ENCODE assay signal across 1 cellular context in the genomic region with DNA sequence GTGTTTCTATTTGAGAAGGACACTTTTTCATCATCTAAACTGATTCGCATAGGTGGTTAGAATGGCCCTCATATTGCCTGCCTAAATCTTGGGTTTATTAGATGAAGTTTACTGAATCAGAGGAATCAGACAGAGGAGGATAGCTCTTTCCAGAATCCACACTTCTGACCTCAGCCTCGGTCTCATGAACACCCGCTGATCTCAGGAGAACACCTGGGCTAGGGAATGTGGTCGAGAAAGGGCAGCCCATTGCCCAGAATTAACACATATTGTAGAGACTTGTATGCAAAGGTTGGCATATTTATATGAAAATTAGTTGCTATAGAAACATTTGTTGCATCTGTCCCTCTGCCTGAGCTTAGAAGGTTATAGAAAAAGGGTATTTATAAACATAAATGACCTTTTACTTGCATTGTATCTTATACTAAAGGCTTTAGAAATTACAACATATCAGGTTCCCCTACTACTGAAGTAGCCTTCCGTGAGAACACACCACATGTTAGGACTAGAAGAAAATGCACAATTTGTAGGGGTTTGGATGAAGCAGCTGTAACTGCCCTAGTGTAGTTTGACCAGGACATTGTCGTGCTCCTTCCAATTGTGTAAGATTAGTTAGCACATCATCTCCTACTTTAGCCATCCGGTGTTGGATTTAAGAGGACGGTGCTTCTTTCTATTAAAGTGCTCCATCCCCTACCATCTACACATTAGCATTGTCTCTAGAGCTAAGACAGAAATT.
TF ChIP-seq lines count a peak whose summit lies in the region.

No MANE protein-coding gene starts in this region.

TF ChIP-seq in WTC11, 78 proteins besides CTCF, POLR2A, EP300 and RAD21 (continued from another document):
- TF ChIP-seq, protein P1, sequence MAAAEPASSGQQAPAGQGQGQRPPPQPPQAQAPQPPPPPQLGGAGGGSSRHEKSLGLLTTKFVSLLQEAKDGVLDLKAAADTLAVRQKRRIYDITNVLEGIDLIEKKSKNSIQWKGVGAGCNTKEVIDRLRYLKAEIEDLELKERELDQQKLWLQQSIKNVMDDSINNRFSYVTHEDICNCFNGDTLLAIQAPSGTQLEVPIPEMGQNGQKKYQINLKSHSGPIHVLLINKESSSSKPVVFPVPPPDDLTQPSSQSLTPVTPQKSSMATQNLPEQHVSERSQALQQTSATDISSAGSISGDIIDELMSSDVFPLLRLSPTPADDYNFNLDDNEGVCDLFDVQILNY (CRISPR knock-in tag; IDR thresholded peaks at IDR 0.05), result no peak
- TF ChIP-seq ZNF263 (CRISPR knock-in tag; IDR thresholded peaks at IDR 0.05; ENCODE audit: low read depth) (no peak), MXD4 (CRISPR knock-in tag; IDR thresholded peaks at IDR 0.05; ENCODE audit: borderline replicate concordance) (no peak), NFYB (CRISPR knock-in tag; conservative IDR thresholded peaks at IDR 0.05; ENCODE audit: low read depth) (no peak)
- TF ChIP-seq, protein P2, sequence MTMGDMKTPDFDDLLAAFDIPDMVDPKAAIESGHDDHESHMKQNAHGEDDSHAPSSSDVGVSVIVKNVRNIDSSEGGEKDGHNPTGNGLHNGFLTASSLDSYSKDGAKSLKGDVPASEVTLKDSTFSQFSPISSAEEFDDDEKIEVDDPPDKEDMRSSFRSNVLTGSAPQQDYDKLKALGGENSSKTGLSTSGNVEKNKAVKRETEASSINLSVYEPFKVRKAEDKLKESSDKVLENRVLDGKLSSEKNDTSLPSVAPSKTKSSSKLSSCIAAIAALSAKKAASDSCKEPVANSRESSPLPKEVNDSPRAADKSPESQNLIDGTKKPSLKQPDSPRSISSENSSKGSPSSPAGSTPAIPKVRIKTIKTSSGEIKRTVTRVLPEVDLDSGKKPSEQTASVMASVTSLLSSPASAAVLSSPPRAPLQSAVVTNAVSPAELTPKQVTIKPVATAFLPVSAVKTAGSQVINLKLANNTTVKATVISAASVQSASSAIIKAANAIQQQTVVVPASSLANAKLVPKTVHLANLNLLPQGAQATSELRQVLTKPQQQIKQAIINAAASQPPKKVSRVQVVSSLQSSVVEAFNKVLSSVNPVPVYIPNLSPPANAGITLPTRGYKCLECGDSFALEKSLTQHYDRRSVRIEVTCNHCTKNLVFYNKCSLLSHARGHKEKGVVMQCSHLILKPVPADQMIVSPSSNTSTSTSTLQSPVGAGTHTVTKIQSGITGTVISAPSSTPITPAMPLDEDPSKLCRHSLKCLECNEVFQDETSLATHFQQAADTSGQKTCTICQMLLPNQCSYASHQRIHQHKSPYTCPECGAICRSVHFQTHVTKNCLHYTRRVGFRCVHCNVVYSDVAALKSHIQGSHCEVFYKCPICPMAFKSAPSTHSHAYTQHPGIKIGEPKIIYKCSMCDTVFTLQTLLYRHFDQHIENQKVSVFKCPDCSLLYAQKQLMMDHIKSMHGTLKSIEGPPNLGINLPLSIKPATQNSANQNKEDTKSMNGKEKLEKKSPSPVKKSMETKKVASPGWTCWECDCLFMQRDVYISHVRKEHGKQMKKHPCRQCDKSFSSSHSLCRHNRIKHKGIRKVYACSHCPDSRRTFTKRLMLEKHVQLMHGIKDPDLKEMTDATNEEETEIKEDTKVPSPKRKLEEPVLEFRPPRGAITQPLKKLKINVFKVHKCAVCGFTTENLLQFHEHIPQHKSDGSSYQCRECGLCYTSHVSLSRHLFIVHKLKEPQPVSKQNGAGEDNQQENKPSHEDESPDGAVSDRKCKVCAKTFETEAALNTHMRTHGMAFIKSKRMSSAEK (CRISPR knock-in tag; IDR thresholded peaks at IDR 0.05; ENCODE audit: borderline replicate concordance), result no peak
- TF ChIP-seq, protein P3, sequence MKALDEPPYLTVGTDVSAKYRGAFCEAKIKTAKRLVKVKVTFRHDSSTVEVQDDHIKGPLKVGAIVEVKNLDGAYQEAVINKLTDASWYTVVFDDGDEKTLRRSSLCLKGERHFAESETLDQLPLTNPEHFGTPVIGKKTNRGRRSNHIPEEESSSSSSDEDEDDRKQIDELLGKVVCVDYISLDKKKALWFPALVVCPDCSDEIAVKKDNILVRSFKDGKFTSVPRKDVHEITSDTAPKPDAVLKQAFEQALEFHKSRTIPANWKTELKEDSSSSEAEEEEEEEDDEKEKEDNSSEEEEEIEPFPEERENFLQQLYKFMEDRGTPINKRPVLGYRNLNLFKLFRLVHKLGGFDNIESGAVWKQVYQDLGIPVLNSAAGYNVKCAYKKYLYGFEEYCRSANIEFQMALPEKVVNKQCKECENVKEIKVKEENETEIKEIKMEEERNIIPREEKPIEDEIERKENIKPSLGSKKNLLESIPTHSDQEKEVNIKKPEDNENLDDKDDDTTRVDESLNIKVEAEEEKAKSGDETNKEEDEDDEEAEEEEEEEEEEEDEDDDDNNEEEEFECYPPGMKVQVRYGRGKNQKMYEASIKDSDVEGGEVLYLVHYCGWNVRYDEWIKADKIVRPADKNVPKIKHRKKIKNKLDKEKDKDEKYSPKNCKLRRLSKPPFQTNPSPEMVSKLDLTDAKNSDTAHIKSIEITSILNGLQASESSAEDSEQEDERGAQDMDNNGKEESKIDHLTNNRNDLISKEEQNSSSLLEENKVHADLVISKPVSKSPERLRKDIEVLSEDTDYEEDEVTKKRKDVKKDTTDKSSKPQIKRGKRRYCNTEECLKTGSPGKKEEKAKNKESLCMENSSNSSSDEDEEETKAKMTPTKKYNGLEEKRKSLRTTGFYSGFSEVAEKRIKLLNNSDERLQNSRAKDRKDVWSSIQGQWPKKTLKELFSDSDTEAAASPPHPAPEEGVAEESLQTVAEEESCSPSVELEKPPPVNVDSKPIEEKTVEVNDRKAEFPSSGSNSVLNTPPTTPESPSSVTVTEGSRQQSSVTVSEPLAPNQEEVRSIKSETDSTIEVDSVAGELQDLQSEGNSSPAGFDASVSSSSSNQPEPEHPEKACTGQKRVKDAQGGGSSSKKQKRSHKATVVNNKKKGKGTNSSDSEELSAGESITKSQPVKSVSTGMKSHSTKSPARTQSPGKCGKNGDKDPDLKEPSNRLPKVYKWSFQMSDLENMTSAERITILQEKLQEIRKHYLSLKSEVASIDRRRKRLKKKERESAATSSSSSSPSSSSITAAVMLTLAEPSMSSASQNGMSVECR (CRISPR knock-in tag; IDR thresholded peaks at IDR 0.05; ENCODE audit: borderline replicate concordance), result no peak
- TF ChIP-seq, protein P4, sequence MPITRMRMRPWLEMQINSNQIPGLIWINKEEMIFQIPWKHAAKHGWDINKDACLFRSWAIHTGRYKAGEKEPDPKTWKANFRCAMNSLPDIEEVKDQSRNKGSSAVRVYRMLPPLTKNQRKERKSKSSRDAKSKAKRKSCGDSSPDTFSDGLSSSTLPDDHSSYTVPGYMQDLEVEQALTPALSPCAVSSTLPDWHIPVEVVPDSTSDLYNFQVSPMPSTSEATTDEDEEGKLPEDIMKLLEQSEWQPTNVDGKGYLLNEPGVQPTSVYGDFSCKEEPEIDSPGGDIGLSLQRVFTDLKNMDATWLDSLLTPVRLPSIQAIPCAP (CRISPR knock-in tag; IDR thresholded peaks at IDR 0.05), result no peak
- TF ChIP-seq, protein P5, sequence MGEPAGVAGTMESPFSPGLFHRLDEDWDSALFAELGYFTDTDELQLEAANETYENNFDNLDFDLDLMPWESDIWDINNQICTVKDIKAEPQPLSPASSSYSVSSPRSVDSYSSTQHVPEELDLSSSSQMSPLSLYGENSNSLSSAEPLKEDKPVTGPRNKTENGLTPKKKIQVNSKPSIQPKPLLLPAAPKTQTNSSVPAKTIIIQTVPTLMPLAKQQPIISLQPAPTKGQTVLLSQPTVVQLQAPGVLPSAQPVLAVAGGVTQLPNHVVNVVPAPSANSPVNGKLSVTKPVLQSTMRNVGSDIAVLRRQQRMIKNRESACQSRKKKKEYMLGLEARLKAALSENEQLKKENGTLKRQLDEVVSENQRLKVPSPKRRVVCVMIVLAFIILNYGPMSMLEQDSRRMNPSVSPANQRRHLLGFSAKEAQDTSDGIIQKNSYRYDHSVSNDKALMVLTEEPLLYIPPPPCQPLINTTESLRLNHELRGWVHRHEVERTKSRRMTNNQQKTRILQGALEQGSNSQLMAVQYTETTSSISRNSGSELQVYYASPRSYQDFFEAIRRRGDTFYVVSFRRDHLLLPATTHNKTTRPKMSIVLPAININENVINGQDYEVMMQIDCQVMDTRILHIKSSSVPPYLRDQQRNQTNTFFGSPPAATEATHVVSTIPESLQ (CRISPR knock-in tag; IDR thresholded peaks at IDR 0.05), result no peak
- TF ChIP-seq, protein P6, sequence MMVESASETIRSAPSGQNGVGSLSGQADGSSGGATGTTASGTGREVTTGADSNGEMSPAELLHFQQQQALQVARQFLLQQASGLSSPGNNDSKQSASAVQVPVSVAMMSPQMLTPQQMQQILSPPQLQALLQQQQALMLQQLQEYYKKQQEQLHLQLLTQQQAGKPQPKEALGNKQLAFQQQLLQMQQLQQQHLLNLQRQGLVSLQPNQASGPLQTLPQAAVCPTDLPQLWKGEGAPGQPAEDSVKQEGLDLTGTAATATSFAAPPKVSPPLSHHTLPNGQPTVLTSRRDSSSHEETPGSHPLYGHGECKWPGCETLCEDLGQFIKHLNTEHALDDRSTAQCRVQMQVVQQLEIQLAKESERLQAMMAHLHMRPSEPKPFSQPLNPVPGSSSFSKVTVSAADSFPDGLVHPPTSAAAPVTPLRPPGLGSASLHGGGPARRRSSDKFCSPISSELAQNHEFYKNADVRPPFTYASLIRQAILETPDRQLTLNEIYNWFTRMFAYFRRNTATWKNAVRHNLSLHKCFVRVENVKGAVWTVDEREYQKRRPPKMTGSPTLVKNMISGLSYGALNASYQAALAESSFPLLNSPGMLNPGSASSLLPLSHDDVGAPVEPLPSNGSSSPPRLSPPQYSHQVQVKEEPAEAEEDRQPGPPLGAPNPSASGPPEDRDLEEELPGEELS (CRISPR knock-in tag; IDR thresholded peaks at IDR 0.05), result no peak
- TF ChIP-seq, protein P7, sequence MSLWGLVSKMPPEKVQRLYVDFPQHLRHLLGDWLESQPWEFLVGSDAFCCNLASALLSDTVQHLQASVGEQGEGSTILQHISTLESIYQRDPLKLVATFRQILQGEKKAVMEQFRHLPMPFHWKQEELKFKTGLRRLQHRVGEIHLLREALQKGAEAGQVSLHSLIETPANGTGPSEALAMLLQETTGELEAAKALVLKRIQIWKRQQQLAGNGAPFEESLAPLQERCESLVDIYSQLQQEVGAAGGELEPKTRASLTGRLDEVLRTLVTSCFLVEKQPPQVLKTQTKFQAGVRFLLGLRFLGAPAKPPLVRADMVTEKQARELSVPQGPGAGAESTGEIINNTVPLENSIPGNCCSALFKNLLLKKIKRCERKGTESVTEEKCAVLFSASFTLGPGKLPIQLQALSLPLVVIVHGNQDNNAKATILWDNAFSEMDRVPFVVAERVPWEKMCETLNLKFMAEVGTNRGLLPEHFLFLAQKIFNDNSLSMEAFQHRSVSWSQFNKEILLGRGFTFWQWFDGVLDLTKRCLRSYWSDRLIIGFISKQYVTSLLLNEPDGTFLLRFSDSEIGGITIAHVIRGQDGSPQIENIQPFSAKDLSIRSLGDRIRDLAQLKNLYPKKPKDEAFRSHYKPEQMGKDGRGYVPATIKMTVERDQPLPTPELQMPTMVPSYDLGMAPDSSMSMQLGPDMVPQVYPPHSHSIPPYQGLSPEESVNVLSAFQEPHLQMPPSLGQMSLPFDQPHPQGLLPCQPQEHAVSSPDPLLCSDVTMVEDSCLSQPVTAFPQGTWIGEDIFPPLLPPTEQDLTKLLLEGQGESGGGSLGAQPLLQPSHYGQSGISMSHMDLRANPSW (CRISPR knock-in tag; conservative IDR thresholded peaks at IDR 0.05; ENCODE audit: low read depth), result no peak
